14 cellular contexts compared by ENCODE assay signal in the genomic region with DNA sequence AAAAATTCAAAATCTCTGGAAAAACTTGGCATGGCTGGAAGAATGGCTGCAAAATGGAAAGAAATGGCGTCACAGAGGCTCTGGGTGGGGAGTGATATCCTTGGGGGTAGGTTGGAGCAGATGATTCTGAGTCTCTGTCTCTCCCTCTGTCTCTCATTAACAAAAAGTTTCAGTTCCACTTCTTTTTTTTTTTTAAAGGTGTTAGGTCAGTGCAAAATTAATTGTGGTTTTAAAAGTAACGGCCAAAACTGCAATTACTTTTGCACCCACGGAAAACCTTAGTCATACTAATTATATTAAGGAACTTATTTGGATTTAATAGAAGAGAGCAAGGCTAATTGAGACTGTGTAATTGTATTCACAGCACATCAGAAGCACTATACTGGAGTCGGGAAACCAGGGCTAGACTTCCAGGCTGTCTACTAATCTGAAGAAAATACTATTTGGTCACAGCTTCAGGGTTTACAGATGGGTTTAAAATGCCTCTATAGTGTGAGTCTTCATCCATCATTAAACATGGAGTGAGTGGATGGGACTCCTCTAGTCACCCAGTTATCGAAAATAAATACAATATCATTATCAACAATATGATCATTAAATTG.
A peak's percentile ranks its signal among the peaks of the same experiment; 100 is the strongest.
DNase-seq lines count a peak whose midpoint lies in the region; ATAC-seq, FAIRE-seq and TF ChIP-seq lines count a peak whose summit lies in the region.
"Had no signal": no experiment of that assay in that cellular context is flagged by ENCODE, and none has a peak within 500 bp of the region (broad histone marks: within the 10 kb centered on the region; RNA-seq: fewer than 3 reads in every experiment).

No MANE protein-coding gene starts in this region.

- ATAC-seq in HG02571 (IDR thresholded peaks at IDR 0.05; ENCODE audit: unreplicated experiment) (peak; percentile 86), HG03196 (IDR thresholded peaks at IDR 0.05; ENCODE audit: unreplicated experiment) (peak; percentile 93), left lung (no peak)
- peak; percentile 73 to 82 for ATAC-seq in stimulated activated naive B cell treated with anti-CD40 and anti-IgM and Interleukin-4, amounts not matched to agents 10 μg/mL and 1 μg/mL and 100 μg/mL, for 72 hours (replicated peaks)
- ATAC-seq: activated CD8-positive, alpha-beta memory T cell treated with anti-CD3 and anti-CD28 coated beads, Interleukin-2, amount 10 ng/mL, durations not matched to agents 7 days and 5 days; heart left ventricle had no signal

- H2AFZ ChIP-seq in mammary epithelial cell (ENCODE audit: low read depth, low read length), result no peak overlapping the region
- H2AFZ ChIP-seq: PC-9 had no signal

- no peaks in the 10 kb centered on the region for H3K36me3 ChIP-seq in mammary epithelial cell (ENCODE audit: insufficient read depth, low read length)
- no peaks in the 10 kb centered on the region for H3K36me3 ChIP-seq in left lung
- H3K36me3 ChIP-seq: heart left ventricle had no signal

- H4K20me1 ChIP-seq in mammary epithelial cell (ENCODE audit: insufficient read depth, low read length), result no peaks in the 10 kb centered on the region

- H3K4me1 ChIP-seq in mammary epithelial cell (ENCODE audit: insufficient read depth, low read length) (peaks cover 5% of the 10 kb centered on the region), left lung (no peaks in the 10 kb centered on the region)
- H3K4me1 ChIP-seq: heart left ventricle had no signal

- POLR2A ChIA-PET in MCF 10A (lab: Yijun Ruan, JAX), result interaction anchor here (0.7 to 1.7 kb wide), 3 partner anchors 10 to 282 kb away, joined by 3 to 7 read pairs (median 3); no protein-coding TSS in a partner anchor

- H3K4me1 Mint-ChIP-seq in MCF 10A (ENCODE audit: insufficient read depth, unreplicated experiment), result peaks cover 31% of the 10 kb centered on the region
- H3K4me1 Mint-ChIP-seq in stimulated activated naive B cell treated with anti-CD40 and anti-IgM and Interleukin-4, amounts not matched to agents 10 μg/mL and 1 μg/mL and 100 μg/mL, for 72 hours, result peaks cover 5 to 12% of the 10 kb centered on the region in 2 donors
- H3K4me1 Mint-ChIP-seq: activated CD8-positive, alpha-beta memory T cell treated with anti-CD3 and anti-CD28 coated beads, Interleukin-2, amount 10 ng/mL, durations not matched to agents 7 days and 5 days had no signal

- FAIRE-seq in frontal cortex (lab: Jason Lieb, UNC), result no peak

- no peak overlapping the region for H3K4me2 ChIP-seq in mammary epithelial cell (ENCODE audit: insufficient read depth, low read depth, low read length)
- H3K4me2 ChIP-seq: PC-9 had no signal

- BruUV-seq in MCF 10A (replicated peaks; lab: Mats Ljungman, UMichigan) (no TSS peak), mammary epithelial cell (replicated peaks; lab: Mats Ljungman, UMichigan) (no TSS peak)

- no peaks in the 10 kb centered on the region for H3K79me2 ChIP-seq in mammary epithelial cell (ENCODE audit: insufficient read depth, low read length)

- no peaks in the 10 kb centered on the region for H3K9me3 ChIP-seq in mammary epithelial cell (replicated peaks; ENCODE audit: insufficient read depth, low read length)
- H3K9me3 ChIP-seq in left lung, result no peaks in the 10 kb centered on the region
- H3K9me3 ChIP-seq: heart left ventricle had no signal

- H3K27ac ChIP-seq in mammary epithelial cell (ENCODE audit: insufficient read depth, low read depth, low read length) (no peak overlapping the region), left lung (no peak overlapping the region)
- H3K27ac ChIP-seq: heart left ventricle, PC-9 had no signal

- no peaks in the 10 kb centered on the region for H3K36me3 Mint-ChIP-seq in MCF 10A (ENCODE audit: insufficient read depth, unreplicated experiment)
- H3K36me3 Mint-ChIP-seq in stimulated activated naive B cell treated with anti-CD40 and anti-IgM and Interleukin-4, amounts not matched to agents 10 μg/mL and 1 μg/mL and 100 μg/mL, for 72 hours, result peaks cover 0 to 3% of the 10 kb centered on the region in 2 donors
- H3K36me3 Mint-ChIP-seq: activated CD8-positive, alpha-beta memory T cell treated with anti-CD3 and anti-CD28 coated beads, Interleukin-2, amount 10 ng/mL, durations not matched to agents 7 days and 5 days; IgD-negative memory B cell had no signal

- H3K27me3 Mint-ChIP-seq in MCF 10A (ENCODE audit: insufficient read depth, unreplicated experiment), result no peaks in the 10 kb centered on the region
- peaks cover 10 to 15% of the 10 kb centered on the region in 2 donors for H3K27me3 Mint-ChIP-seq in stimulated activated naive B cell treated with anti-CD40 and anti-IgM and Interleukin-4, amounts not matched to agents 10 μg/mL and 1 μg/mL and 100 μg/mL, for 72 hours
- H3K27me3 Mint-ChIP-seq: activated CD8-positive, alpha-beta memory T cell treated with anti-CD3 and anti-CD28 coated beads, Interleukin-2, amount 10 ng/mL, durations not matched to agents 7 days and 5 days had no signal

- TF ChIP-seq CTCF in MCF 10A (IDR thresholded peaks at IDR 0.05; ENCODE audit: unreplicated experiment) (no peak), mammary epithelial cell (conservative IDR thresholded peaks at IDR 0.05 in 1 of 2, IDR thresholded peaks at IDR 0.05 in 1 of 2; ENCODE audit: extremely low read depth in 1 of 2, insufficient read depth in 1 of 2, low read depth in 1 of 2, low read length in 2 of 2) (no peak), left lung (IDR thresholded peaks at IDR 0.05) (no peak)

- dilution Hi-C loops in mammary epithelial cell (cut with HindIII; ENCODE audit: low sequenced_read_pairs), result no loop called here

- peak overlapping the region; percentile 87 for H3K27ac Mint-ChIP-seq in MCF 10A (ENCODE audit: low read depth, unreplicated experiment)
- no peak overlapping the region for H3K27ac Mint-ChIP-seq in stimulated activated naive B cell treated with anti-CD40 and anti-IgM and Interleukin-4, amounts not matched to agents 10 μg/mL and 1 μg/mL and 100 μg/mL, for 72 hours
- H3K27ac Mint-ChIP-seq: activated CD8-positive, alpha-beta memory T cell treated with anti-CD3 and anti-CD28 coated beads, Interleukin-2, amount 10 ng/mL, durations not matched to agents 7 days and 5 days; IgD-negative memory B cell had no signal

- no peak overlapping the region for H3K4me3 Mint-ChIP-seq in MCF 10A (ENCODE audit: unreplicated experiment)
- H3K4me3 Mint-ChIP-seq in stimulated activated naive B cell treated with anti-CD40 and anti-IgM and Interleukin-4, amounts not matched to agents 10 μg/mL and 1 μg/mL and 100 μg/mL, for 72 hours, result peak overlapping the region; percentile 7 to 42
- H3K4me3 Mint-ChIP-seq: activated CD8-positive, alpha-beta memory T cell treated with anti-CD3 and anti-CD28 coated beads, Interleukin-2, amount 10 ng/mL, durations not matched to agents 7 days and 5 days had no signal

- CTCF ChIA-PET in MCF 10A (lab: Yijun Ruan, JAX), result no interaction called here
- CTCF ChIA-PET in mammary epithelial cell (lab: Charles Lee; ENCODE audit: low non-redundant PET), result no interaction called here

- H3K9me3 Mint-ChIP-seq in MCF 10A (ENCODE audit: unreplicated experiment), result peaks cover 8% of the 10 kb centered on the region
- H3K9me3 Mint-ChIP-seq in stimulated activated naive B cell treated with anti-CD40 and anti-IgM and Interleukin-4, amounts not matched to agents 10 μg/mL and 1 μg/mL and 100 μg/mL, for 72 hours, result peaks cover 0 to 3% of the 10 kb centered on the region in 2 donors

- H3K27me3 ChIP-seq in mammary epithelial cell (ENCODE audit: insufficient read depth, low read length) (peaks cover 16% of the 10 kb centered on the region), left lung (no peaks in the 10 kb centered on the region)

- H3K9ac ChIP-seq in mammary epithelial cell (ENCODE audit: insufficient read depth, low read length), result no peak overlapping the region

- H3K4me3 ChIP-seq in mammary epithelial cell (replicated peaks in 1 of 3; ENCODE audit: insufficient read depth in 1 of 3, low read depth in 2 of 3, low read length in 3 of 3) (no peak overlapping the region), left lung (no peak overlapping the region)
- H3K4me3 ChIP-seq: heart left ventricle, PC-9 had no signal

- no peak for DNase-seq in MCF 10A (ENCODE audit: unreplicated experiment)
- DNase-seq in mammary epithelial cell, result no peak
- DNase-seq in stimulated activated naive B cell treated with anti-CD40 and anti-IgM and Interleukin-4, amounts not matched to agents 10 μg/mL and 1 μg/mL and 100 μg/mL, for 72 hours, result no peak
- no peak for DNase-seq in left lung
- DNase-seq in activated CD4-positive, alpha-beta T cell treated with anti-CD3 and anti-CD28 coated beads for 4 hours, result no peak
- DNase-seq in frontal cortex (ENCODE audit: low spot score in 2 of 2), result no peak
- DNase-seq: activated CD8-positive, alpha-beta memory T cell treated with anti-CD3 and anti-CD28 coated beads, Interleukin-2, amount 10 ng/mL, durations not matched to agents 7 days and 5 days; amniotic stem cell; heart left ventricle; PC-9; stimulated activated naive CD4-positive, alpha-beta T cell had no signal

- intact Hi-C loops in MCF 10A (cut with micrococcal nuclease) (no loop called here), mammary epithelial cell (cut with micrococcal nuclease) (no loop called here), left lung (cut with DNase I) (no loop called here)

- 74% methylated on average over 5 of the region's 5 CpGs for WGBS in mammary epithelial cell (ENCODE audit: low coverage, missing lambda C conversion rate)

- in situ Hi-C loops in mammary epithelial cell (cut with MboI; ENCODE audit: low sequenced_read_pairs in 2 of 2), result no loop called here
